25 cellular contexts compared by ENCODE assay signal in the genomic region with DNA sequence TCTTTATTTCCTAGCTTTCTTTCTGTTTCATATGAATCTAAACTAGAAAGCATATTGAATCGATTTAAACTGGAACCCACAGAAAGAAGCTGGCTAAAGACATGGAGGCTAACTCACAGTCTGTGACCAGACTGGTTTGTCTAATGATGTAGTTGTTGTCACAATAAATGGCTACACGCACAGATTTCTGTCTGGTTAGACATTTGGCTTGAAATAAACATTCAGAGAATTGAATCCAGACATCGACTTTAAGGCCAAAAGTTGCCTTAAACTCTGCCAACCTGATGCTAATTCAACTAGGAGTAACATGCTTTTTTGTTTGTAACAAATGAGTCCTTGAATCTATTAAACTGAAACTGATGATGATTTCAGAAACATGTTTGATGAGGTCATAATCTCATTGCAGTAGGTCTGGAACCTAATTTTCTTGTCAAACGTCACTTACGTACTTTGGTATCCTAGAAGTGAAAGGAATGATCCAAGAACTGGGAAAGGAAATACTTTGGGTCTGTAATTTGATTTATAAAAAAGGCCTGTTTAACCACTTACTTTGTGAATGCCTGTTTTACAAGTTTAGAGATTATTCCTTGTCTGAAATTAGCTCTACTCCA.
DNase-seq lines count a peak whose midpoint lies in the region; ATAC-seq, FAIRE-seq and TF ChIP-seq lines count a peak whose summit lies in the region.
"Had no signal": no experiment of that assay in that cellular context is flagged by ENCODE, and none has a peak within 500 bp of the region (broad histone marks: within the 10 kb centered on the region; RNA-seq: fewer than 3 reads in every experiment).

No MANE protein-coding gene starts in this region.

- H3K9me3 Mint-ChIP-seq in CD14-positive monocyte, result no peaks in the 10 kb centered on the region
- H3K9me3 Mint-ChIP-seq in activated CD8-positive, alpha-beta T cell treated with anti-CD3 and anti-CD28 coated beads, Interleukin-2, amount 10 ng/mL, durations not matched to agents 7 days and 5 days (ENCODE audit: insufficient read depth), result no peaks in the 10 kb centered on the region
- H3K9me3 Mint-ChIP-seq: activated naive CD8-positive, alpha-beta T cell treated with anti-CD3 and anti-CD28 coated beads, Interleukin-2, amount 10 ng/mL, durations not matched to agents 7 days and 5 days had no signal

- H3K36me3 ChIP-seq in OCI-LY1 (ENCODE audit: insufficient read depth, low read length) (no peaks in the 10 kb centered on the region), endothelial cell of umbilical vein (ENCODE audit: control insufficient read depth in 2 of 2, extremely low read depth in 1 of 2, insufficient read depth in 2 of 2, low read length in 2 of 2) (no peaks in the 10 kb centered on the region), neuronal stem cell (replicated peaks in 1 of 2; ENCODE audit: control insufficient read depth in 2 of 2, insufficient read depth in 2 of 2, low read length in 2 of 2) (no peaks in the 10 kb centered on the region)
- H3K36me3 ChIP-seq: esophagus squamous epithelium, upper lobe of right lung had no signal

- H2BK15ac ChIP-seq in neuronal stem cell (ENCODE audit: low read length), result no peak overlapping the region

- H3K9ac ChIP-seq in OCI-LY1 (ENCODE audit: low read length), result no peak overlapping the region
- no peak overlapping the region for H3K9ac ChIP-seq in endothelial cell of umbilical vein (replicated peaks; ENCODE audit: extremely low read depth, insufficient read depth, low read length)
- no peak overlapping the region for H3K9ac ChIP-seq in neuronal stem cell (ENCODE audit: low read depth, low read length, poor library complexity)

- H4K8ac ChIP-seq in neuronal stem cell (ENCODE audit: low read depth, low read length), result no peak overlapping the region

- WGBS in neuronal stem cell (ENCODE audit: extremely low coverage in 2 of 2, insufficient read length in 2 of 2, insufficient replicate concordance in 1 of 2), 2 donors, result no CpG with 5 or more reads among the region's 5 CpGs

- no peak overlapping the region for H2BK12ac ChIP-seq in neuronal stem cell (ENCODE audit: low read length)

- CTCF ChIA-PET in endothelial cell of umbilical vein (lab: Charles Lee), result interaction anchor here (1.5 kb wide), 2 partner anchors 8 to 22 kb away, joined by 3 to 6 read pairs; no protein-coding TSS in a partner anchor
- CTCF ChIA-PET in activated CD8-positive, alpha-beta T cell treated with anti-CD3 and anti-CD28 coated beads, Interleukin-2, amount 10 ng/mL, durations not matched to agents 7 days and 5 days (lab: Charles Lee), result no interaction called here

- no peaks in the 10 kb centered on the region for H4K20me1 ChIP-seq in OCI-LY1 (ENCODE audit: insufficient read depth, low read length)
- H4K20me1 ChIP-seq in endothelial cell of umbilical vein (replicated peaks; ENCODE audit: control insufficient read depth, extremely low read depth, insufficient read depth, low read length), result no peaks in the 10 kb centered on the region

- no peak overlapping the region for H3K23ac ChIP-seq in neuronal stem cell (ENCODE audit: low read depth, low read length, poor library complexity)

- H3K4me3 Mint-ChIP-seq in CD14-positive monocyte, result no peak overlapping the region
- H3K4me3 Mint-ChIP-seq in activated CD8-positive, alpha-beta T cell treated with anti-CD3 and anti-CD28 coated beads, Interleukin-2, amount 10 ng/mL, durations not matched to agents 7 days and 5 days, result no peak overlapping the region
- H3K4me3 Mint-ChIP-seq: activated naive CD8-positive, alpha-beta T cell treated with anti-CD3 and anti-CD28 coated beads, Interleukin-2, amount 10 ng/mL, durations not matched to agents 7 days and 5 days had no signal

- peak; percentile 48 for DNase-seq in AG20443 (ENCODE audit: low spot score)
- DNase-seq in endothelial cell of umbilical vein (ENCODE audit: low read depth, low spot score), result no peak
- no peak for DNase-seq in neuronal stem cell (ENCODE audit: low spot score)
- DNase-seq in CD14-positive monocyte (ENCODE audit: low spot score), result no peak
- no peak for DNase-seq in activated CD8-positive, alpha-beta T cell treated with anti-CD3 and anti-CD28 coated beads, Interleukin-2, amount 10 ng/mL, durations not matched to agents 7 days and 5 days
- DNase-seq in HuH-7.5 (ENCODE audit: low spot score), result no peak
- DNase-seq: activated CD4-positive, CD25-positive, alpha-beta regulatory T cell; activated naive CD8-positive, alpha-beta T cell treated with anti-CD3 and anti-CD28 coated beads, Interleukin-2, amount 10 ng/mL, durations not matched to agents 7 days and 5 days; activated T-cell treated with anti-CD3 and anti-CD28 coated beads, Interleukin-2, amount 50 U/mL, for 48 hours; Caco-2; esophagus squamous epithelium; Kasumi-1; kidney; NCI-H1092 treated with DMSO at 0.1 percent for 48 hours; NCI-H2107; NCI-H524 treated with DMSO at 0.1 percent for 48 hours; OCI-M1; retina; SIG-M5; stimulated activated CD4-positive, alpha-beta T cell treated with anti-CD3 and anti-CD28 coated beads, Interleukin-15, amount 100 ng/mL, for 24 hours; stimulated activated naive CD4-positive, alpha-beta T cell treated with Interleukin-2 at 50 U/mL for 16 hours; upper lobe of right lung had no signal

- H3K4me1 Mint-ChIP-seq in CD14-positive monocyte, result no peaks in the 10 kb centered on the region
- no peaks in the 10 kb centered on the region for H3K4me1 Mint-ChIP-seq in activated CD8-positive, alpha-beta T cell treated with anti-CD3 and anti-CD28 coated beads, Interleukin-2, amount 10 ng/mL, durations not matched to agents 7 days and 5 days (ENCODE audit: low read depth)
- H3K4me1 Mint-ChIP-seq: activated naive CD8-positive, alpha-beta T cell treated with anti-CD3 and anti-CD28 coated beads, Interleukin-2, amount 10 ng/mL, durations not matched to agents 7 days and 5 days had no signal

- no peak overlapping the region for H2BK120ac ChIP-seq in neuronal stem cell (ENCODE audit: low read depth, low read length)

- no peaks in the 10 kb centered on the region for H3K9me1 ChIP-seq in endothelial cell of umbilical vein (replicated peaks; ENCODE audit: control insufficient read depth, extremely low read depth, insufficient read depth, low read length)

- H3K79me2 ChIP-seq in OCI-LY1 (ENCODE audit: insufficient read depth, low read length) (no peaks in the 10 kb centered on the region), endothelial cell of umbilical vein (ENCODE audit: control insufficient read depth, insufficient read depth, low read length) (no peaks in the 10 kb centered on the region)

- dilution Hi-C loops in endothelial cell of umbilical vein (cut with MboI; ENCODE audit: extremely low pct_ligation_motif_present, low sequenced_read_pairs), result no loop called here

- TF ChIP-seq CTCF in OCI-LY1 (IDR thresholded peaks at IDR 0.05; ENCODE audit: low read length), result no peak
- TF ChIP-seq CTCF in endothelial cell of umbilical vein (IDR thresholded peaks at IDR 0.05; ENCODE audit: extremely low read depth in 1 of 2, insufficient read depth in 1 of 2, low read depth in 1 of 2, low read length in 2 of 2), result no peak
- TF ChIP-seq CTCF in CD14-positive monocyte (IDR thresholded peaks at IDR 0.05), result no peak

- H3K14ac ChIP-seq in neuronal stem cell (ENCODE audit: low read length), result no peak overlapping the region

- H2AK5ac ChIP-seq in neuronal stem cell (ENCODE audit: low read depth, low read length), result no peak overlapping the region

- TF ChIP-seq POLR2A in endothelial cell of umbilical vein (IDR thresholded peaks at IDR 0.05; ENCODE audit: low read depth, low read length), result no peak

- H3K27me3 Mint-ChIP-seq in CD14-positive monocyte (ENCODE audit: low read depth in 3 of 3), result no peaks in the 10 kb centered on the region
- no peaks in the 10 kb centered on the region for H3K27me3 Mint-ChIP-seq in activated CD8-positive, alpha-beta T cell treated with anti-CD3 and anti-CD28 coated beads, Interleukin-2, amount 10 ng/mL, durations not matched to agents 7 days and 5 days (ENCODE audit: low read depth)
- H3K27me3 Mint-ChIP-seq: activated naive CD8-positive, alpha-beta T cell treated with anti-CD3 and anti-CD28 coated beads, Interleukin-2, amount 10 ng/mL, durations not matched to agents 7 days and 5 days had no signal

- POLR2A ChIA-PET in endothelial cell of umbilical vein (lab: Charles Lee), result no interaction called here
- POLR2A ChIA-PET in activated CD8-positive, alpha-beta T cell treated with anti-CD3 and anti-CD28 coated beads, Interleukin-2, amount 10 ng/mL, durations not matched to agents 7 days and 5 days (lab: Charles Lee), result no interaction called here

- H3K18ac ChIP-seq in neuronal stem cell (ENCODE audit: low read length), result no peak overlapping the region

- no peak for ATAC-seq in GM21367 (IDR thresholded peaks at IDR 0.05; ENCODE audit: unreplicated experiment)
- ATAC-seq in activated CD8-positive, alpha-beta T cell treated with anti-CD3 and anti-CD28 coated beads, Interleukin-2, amount 10 ng/mL, durations not matched to agents 7 days and 5 days, result no peak
- ATAC-seq: GM12878, upper lobe of right lung had no signal

- H4K91ac ChIP-seq in neuronal stem cell (ENCODE audit: low read depth, low read length, poor library complexity), result no peak overlapping the region

- H3F3A ChIP-seq in OCI-LY1 (ENCODE audit: insufficient read depth, low read length), result no peaks in the 10 kb centered on the region

- H3K4ac ChIP-seq in neuronal stem cell (ENCODE audit: low read length), result no peak overlapping the region

- H3K4me3 ChIP-seq in OCI-LY1 (ENCODE audit: low read depth, low read length, poor library complexity, severe bottlenecking), result no peak overlapping the region
- H3K4me3 ChIP-seq in endothelial cell of umbilical vein (replicated peaks in 1 of 3; ENCODE audit: insufficient read depth in 1 of 3, low read depth in 1 of 3, low read length in 3 of 3), result no peak overlapping the region
- no peak overlapping the region for H3K4me3 ChIP-seq in neuronal stem cell (ENCODE audit: low read length in 2 of 2)
- H3K4me3 ChIP-seq: esophagus squamous epithelium, GM12878, upper lobe of right lung had no signal

- intact Hi-C loops in endothelial cell of umbilical vein (cut with micrococcal nuclease) (no loop called here), CD14-positive monocyte (cut with micrococcal nuclease) (no loop called here)

- H3K27me3 ChIP-seq in OCI-LY1 (ENCODE audit: insufficient read depth, low read length), result no peaks in the 10 kb centered on the region
- H3K27me3 ChIP-seq in endothelial cell of umbilical vein (ENCODE audit: control insufficient read depth in 2 of 2, insufficient read depth in 2 of 2, low read length in 2 of 2), result no peaks in the 10 kb centered on the region
- H3K27me3 ChIP-seq in neuronal stem cell (ENCODE audit: control insufficient read depth in 3 of 3, insufficient read depth in 3 of 3, low read depth in 1 of 3, low read length in 3 of 3), result no peaks in the 10 kb centered on the region
- H3K27me3 ChIP-seq: esophagus squamous epithelium, upper lobe of right lung had no signal

- peak; percentile 28 for FAIRE-seq in endothelial cell of umbilical vein (lab: Jason Lieb, UNC)
- FAIRE-seq: GM12878 had no signal

- H3K27ac ChIP-seq in OCI-LY1 (ENCODE audit: low read depth, low read length, poor library complexity, severe bottlenecking), result no peak overlapping the region
- no peak overlapping the region for H3K27ac ChIP-seq in endothelial cell of umbilical vein (ENCODE audit: insufficient read depth, low read depth, low read length)
- H3K27ac ChIP-seq in neuronal stem cell (replicated peaks; ENCODE audit: low read length), result no peak overlapping the region
- H3K27ac ChIP-seq: esophagus squamous epithelium, upper lobe of right lung had no signal

- no peaks in the 10 kb centered on the region for H3K4me1 ChIP-seq in OCI-LY1 (ENCODE audit: insufficient read depth, low read length, severe bottlenecking)
- no peaks in the 10 kb centered on the region for H3K4me1 ChIP-seq in endothelial cell of umbilical vein (ENCODE audit: control insufficient read depth, extremely low read depth, insufficient read depth, low read length)
- H3K4me1 ChIP-seq in neuronal stem cell (ENCODE audit: control insufficient read depth in 2 of 2, insufficient read depth in 1 of 2, low read depth in 1 of 2, low read length in 2 of 2), result peaks cover 4% of the 10 kb centered on the region in 2 donors
- H3K4me1 ChIP-seq: Caco-2, esophagus squamous epithelium, upper lobe of right lung had no signal

- H3K79me1 ChIP-seq in neuronal stem cell (ENCODE audit: low read depth, low read length), result no peaks in the 10 kb centered on the region

- H3K27ac Mint-ChIP-seq in CD14-positive monocyte, result no peak overlapping the region
- no peak overlapping the region for H3K27ac Mint-ChIP-seq in activated CD8-positive, alpha-beta T cell treated with anti-CD3 and anti-CD28 coated beads, Interleukin-2, amount 10 ng/mL, durations not matched to agents 7 days and 5 days
- H3K27ac Mint-ChIP-seq: activated naive CD8-positive, alpha-beta T cell treated with anti-CD3 and anti-CD28 coated beads, Interleukin-2, amount 10 ng/mL, durations not matched to agents 7 days and 5 days had no signal

- peak overlapping the region; percentile 62; the same call in 1 of the 2 replicates for H2AFZ ChIP-seq in OCI-LY1 (ENCODE audit: low read length)
- no peak overlapping the region for H2AFZ ChIP-seq in endothelial cell of umbilical vein (ENCODE audit: low read depth, low read length)
- H2AFZ ChIP-seq in neuronal stem cell (ENCODE audit: low read length), result peak overlapping the region; percentile 0

- BruUV-seq in endothelial cell of umbilical vein (replicated peaks; lab: Mats Ljungman, UMichigan), result no TSS peak

- no peak overlapping the region for H2BK5ac ChIP-seq in neuronal stem cell (ENCODE audit: low read length)

- no peaks in the 10 kb centered on the region for H3K9me2 ChIP-seq in OCI-LY1 (ENCODE audit: low read depth, low read length)

- no peak overlapping the region for H3K4me2 ChIP-seq in OCI-LY1 (ENCODE audit: low read length)
- H3K4me2 ChIP-seq in endothelial cell of umbilical vein (ENCODE audit: insufficient read depth, low read length), result no peak overlapping the region
- H3K4me2 ChIP-seq in neuronal stem cell (ENCODE audit: insufficient read depth, low read length, poor library complexity, severe bottlenecking), result no peak overlapping the region

- H3K36me3 Mint-ChIP-seq in CD14-positive monocyte, result no peaks in the 10 kb centered on the region
- H3K36me3 Mint-ChIP-seq in activated CD8-positive, alpha-beta T cell treated with anti-CD3 and anti-CD28 coated beads, Interleukin-2, amount 10 ng/mL, durations not matched to agents 7 days and 5 days (ENCODE audit: low read depth), result no peaks in the 10 kb centered on the region
- H3K36me3 Mint-ChIP-seq: activated naive CD8-positive, alpha-beta T cell treated with anti-CD3 and anti-CD28 coated beads, Interleukin-2, amount 10 ng/mL, durations not matched to agents 7 days and 5 days had no signal

- no peaks in the 10 kb centered on the region for H3K9me3 ChIP-seq in OCI-LY1 (ENCODE audit: low read length)
- no peaks in the 10 kb centered on the region for H3K9me3 ChIP-seq in endothelial cell of umbilical vein (replicated peaks; ENCODE audit: control insufficient read depth, insufficient read depth, low read length)
- peaks cover 0 to 5% of the 10 kb centered on the region in 2 donors for H3K9me3 ChIP-seq in neuronal stem cell (replicated peaks in 1 of 2; ENCODE audit: control insufficient read depth in 2 of 2, insufficient read depth in 1 of 2, low read depth in 1 of 2, low read length in 2 of 2)
- H3K9me3 ChIP-seq: Caco-2, esophagus squamous epithelium, upper lobe of right lung had no signal
